Comparison of ENCODE assay signal across 8 cellular contexts in genomic region chr9:5587024-5587423, GRCh38. TPM values are rescaled to one million over a fixed set of nuclear protein-coding genes. Genes with fewer than 3 reads are reported as not detected.
A peak's percentile ranks its signal among the peaks of the same experiment; 100 is the strongest.
DNase-seq lines count a peak whose midpoint lies in the region; ATAC-seq and TF ChIP-seq lines count a peak whose summit lies in the region.

No MANE protein-coding gene starts in this region.

- no peak overlapping the region for H3K4me3 ChIP-seq in right atrium auricular region

- ATAC-seq in foreskin keratinocyte (peak; percentile 83), HG03457 (IDR thresholded peaks at IDR 0.05; ENCODE audit: unreplicated experiment) (no peak), GM19452 (IDR thresholded peaks at IDR 0.05; ENCODE audit: unreplicated experiment) (no peak)

- H3K36me3 ChIP-seq in right atrium auricular region = no peaks in the 10 kb centered on the region

- no peaks in the 10 kb centered on the region for H3K27me3 ChIP-seq in foreskin keratinocyte
- no peaks in the 10 kb centered on the region for H3K27me3 ChIP-seq in right atrium auricular region

- H3K4me1 ChIP-seq in foreskin keratinocyte = peaks cover 23% of the 10 kb centered on the region
- peaks cover 0 to 8% of the 10 kb centered on the region in 2 donors for H3K4me1 ChIP-seq in right atrium auricular region

- no peaks in the 10 kb centered on the region for H3K9me3 ChIP-seq in right atrium auricular region

- TF ChIP-seq CTCF in foreskin keratinocyte (conservative IDR thresholded peaks at IDR 0.05) (no peak), right atrium auricular region (IDR thresholded peaks at IDR 0.05) (no peak)

- peak overlapping the region; percentile 67 for H3K27ac ChIP-seq in foreskin keratinocyte
- H3K27ac ChIP-seq in right atrium auricular region = no peak overlapping the region

- DNase-seq in activated CD4-positive, alpha-beta T cell treated with anti-CD3 and anti-CD28 coated beads for 24 hours (ENCODE audit: low read depth in 2 of 2) = peak; percentile 18 to 31
- no peak for DNase-seq in activated CD4-positive, alpha-beta T cell treated with anti-CD3 and anti-CD28 coated beads for 1 hour
- peak; percentile 65 for DNase-seq in activated CD8-positive, alpha-beta memory T cell treated with anti-CD3 and anti-CD28 coated beads, Interleukin-2, amount 50 U/mL, for 48 hours
- DNase-seq in foreskin keratinocyte = peak in 1 of 2 donors; percentile 82
- DNase-seq in stimulated activated naive CD4-positive, alpha-beta T cell treated with Interleukin-2 at 50 U/mL for 16 hours (lab: John Stamatoyannopoulos, UW) = peak; percentile 54
- DNase-seq in right atrium auricular region (ENCODE audit: low spot score) = no peak

RNA-seq across cellular contexts. Expression of gene RIC1, which starts 41.9 kb away (rescaled TPM):
- total RNA-seq in foreskin keratinocyte = 15.6 TPM in 2 replicates
- polyA plus RNA-seq in foreskin keratinocyte = 2.4 and 3.0 TPM in 2 replicates
- total RNA-seq in right atrium auricular region = 10 to 100 TPM; 12.2 to 18.1 TPM

Comparison
In these comparisons a context has a peak if more than half of its experiments do, and no peak if none do; other contexts are left out.
1. DNase-seq: peak in activated CD4-positive, alpha-beta T cell treated with anti-CD3 and anti-CD28 coated beads for 24 hours (2 of 2), activated CD8-positive, alpha-beta memory T cell treated with anti-CD3 and anti-CD28 coated beads, Interleukin-2, amount 50 U/mL, for 48 hours (single experiment) and stimulated activated naive CD4-positive, alpha-beta T cell treated with Interleukin-2 at 50 U/mL for 16 hours (single experiment); none in activated CD4-positive, alpha-beta T cell treated with anti-CD3 and anti-CD28 coated beads for 1 hour (single experiment) and right atrium auricular region (single experiment).